19 cellular contexts compared by ENCODE assay signal in the genomic region with DNA sequence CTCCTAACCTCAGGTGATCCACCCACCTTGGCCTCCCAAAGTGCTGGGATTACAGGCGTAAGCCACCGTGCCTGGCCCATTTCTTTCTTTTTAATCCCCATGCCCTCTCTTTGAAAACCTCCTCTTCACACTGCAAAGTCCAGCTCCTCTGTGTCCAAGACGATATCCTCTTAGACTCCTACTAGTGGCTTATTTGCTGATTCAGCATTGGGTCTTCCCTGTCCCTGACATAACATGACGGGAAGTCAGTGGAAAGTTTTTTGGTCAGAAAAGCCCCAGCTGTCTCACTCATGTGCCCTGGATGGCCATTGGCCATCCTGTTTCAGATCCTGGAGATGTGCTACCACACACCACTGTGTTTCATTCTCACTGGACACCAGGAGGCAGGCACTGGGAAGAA.
"Had no signal": no experiment of that assay in that cellular context is flagged by ENCODE, and none has a peak within 500 bp of the region (broad histone marks: within the 10 kb centered on the region; RNA-seq: fewer than 3 reads in every experiment).

No MANE protein-coding gene starts in this region.

- H3K36me3 ChIP-seq: gastroesophageal sphincter, heart left ventricle, left lung had no signal

- H3K36me3 Mint-ChIP-seq: brain had no signal

- H3K27me3 ChIP-seq: gastroesophageal sphincter, left lung had no signal

- DNase-seq: activated CD4-positive, alpha-beta T cell treated with anti-CD3 and anti-CD28 coated beads for 48 hours; activated CD4-positive, CD25-positive, alpha-beta regulatory T cell; activated CD8-positive, alpha-beta T cell treated with anti-CD3 and anti-CD28 coated beads for 36 hours; activated naive CD4-positive, alpha-beta T cell treated with anti-CD3 and anti-CD28 coated beads for 36 hours; activated T-cell treated with anti-CD3 and anti-CD28 coated beads, Interleukin-2, amount 50 U/mL, for 1 hour; caudate nucleus; heart left ventricle; left lung; mammary epithelial cell; naive thymus-derived CD4-positive, alpha-beta T cell; retina; stimulated activated CD4-positive, alpha-beta T cell treated with anti-CD3 and anti-CD28 coated beads, Interleukin-1b, Interleukin-23, amount 100 ng/mL, for 48 hours; stimulated activated CD8-positive, alpha-beta memory T cell treated with anti-CD3 and anti-CD28 coated beads, Interleukin-4, amount 100 ng/mL, for 48 hours; stimulated activated naive CD4-positive, alpha-beta T cell had no signal

- H3K9me3 ChIP-seq: gastroesophageal sphincter, heart left ventricle, left lung had no signal

- H3K4me3 ChIP-seq: coronary artery, gastroesophageal sphincter, heart left ventricle, left lung had no signal

- H3K27ac ChIP-seq: coronary artery, gastroesophageal sphincter, heart left ventricle, left lung had no signal

- H3K27ac Mint-ChIP-seq: activated CD8-positive, alpha-beta T cell treated with anti-CD3 and anti-CD28 coated beads for 36 hours; T-helper 2 cell treated with Interferon-gamma antibody and Interleukin-4, amounts not matched to agents 5 μg/mL and 100 μg/mL, for 36 hours had no signal

- FAIRE-seq: endometrium had no signal

- H3K4me3 Mint-ChIP-seq: activated CD8-positive, alpha-beta T cell treated with anti-CD3 and anti-CD28 coated beads for 36 hours; activated naive CD4-positive, alpha-beta T cell treated with anti-CD3 and anti-CD28 coated beads for 36 hours; brain; naive thymus-derived CD4-positive, alpha-beta T cell; T-helper 2 cell treated with Interferon-gamma antibody and Interleukin-4, amounts not matched to agents 5 μg/mL and 100 μg/mL, for 36 hours had no signal
